1 cellular context compared by ENCODE assay signal in genomic region chr17:78176548-78177025, GRCh38.
TF ChIP-seq lines count a peak whose summit lies in the region.

No MANE protein-coding gene starts in this region.

TF ChIP-seq in H1, 55 proteins besides CTCF, POLR2A, EP300 and RAD21:
- no peak for TF ChIP-seq ASH2L (IDR thresholded peaks at IDR 0.05; ENCODE audit: low read length)
- TF ChIP-seq SP1 (IDR thresholded peaks at IDR 0.05; ENCODE audit: low read depth, low read length) = no peak
- TF ChIP-seq USF2 (IDR thresholded peaks at IDR 0.05; ENCODE audit: low read length) = no peak
- TF ChIP-seq ZNF274 (IDR thresholded peaks at IDR 0.05; ENCODE audit: borderline replicate concordance, extremely low read depth, low read length) = no peak
- TF ChIP-seq JUN (IDR thresholded peaks at IDR 0.05; ENCODE audit: low read depth, low read length) = no peak
- TF ChIP-seq KDM5A (IDR thresholded peaks at IDR 0.05; ENCODE audit: low read length) = no peak
- TF ChIP-seq RFX5 (IDR thresholded peaks at IDR 0.05; ENCODE audit: borderline replicate concordance, low read depth, low read length) = no peak
- TF ChIP-seq CBX8 (IDR thresholded peaks at IDR 0.05; ENCODE audit: borderline replicate concordance, low read depth, low read length) = no peak
- no peak for TF ChIP-seq CTBP2 (IDR thresholded peaks at IDR 0.05; ENCODE audit: borderline replicate concordance, insufficient read depth, insufficient read length, low read length)
- no peak for TF ChIP-seq SIX5 (IDR thresholded peaks at IDR 0.05; ENCODE audit: low read depth, low read length)
- no peak for TF ChIP-seq TBP (IDR thresholded peaks at IDR 0.05; ENCODE audit: low read depth, low read length)
- no peak for TF ChIP-seq EGR1 (IDR thresholded peaks at IDR 0.05; ENCODE audit: borderline replicate concordance, low read depth, low read length)
- TF ChIP-seq SUZ12 (IDR thresholded peaks at IDR 0.05; ENCODE audit: low read length) = no peak
- TF ChIP-seq CHD1 (IDR thresholded peaks at IDR 0.05; ENCODE audit: low read depth, low read length) = no peak
- TF ChIP-seq RXRA (IDR thresholded peaks at IDR 0.05; ENCODE audit: insufficient read depth, low read depth, low read length) = no peak
- no peak for TF ChIP-seq SRF (IDR thresholded peaks at IDR 0.05; ENCODE audit: low read depth, low read length)
- no peak for TF ChIP-seq KDM1A (IDR thresholded peaks at IDR 0.05; ENCODE audit: borderline replicate concordance, low read length)
- no peak for TF ChIP-seq POU5F1 (IDR thresholded peaks at IDR 0.05; ENCODE audit: low read depth, low read length)
- TF ChIP-seq ATF3 (IDR thresholded peaks at IDR 0.05; ENCODE audit: insufficient read depth, low read depth, low read length) = no peak
- TF ChIP-seq HDAC2 (IDR thresholded peaks at IDR 0.05; ENCODE audit: borderline replicate concordance in 1 of 2, low read depth in 2 of 2, low read length in 2 of 2) = no peak
- TF ChIP-seq SIRT6 (IDR thresholded peaks at IDR 0.05; ENCODE audit: low read length) = no peak
- TF ChIP-seq TCF12 (IDR thresholded peaks at IDR 0.05; ENCODE audit: low read depth, low read length) = peak; percentile 32; the same call in 1 of the 2 replicates
- TF ChIP-seq GTF2F1 (IDR thresholded peaks at IDR 0.05; ENCODE audit: borderline replicate concordance, low read depth, low read length) = no peak
- TF ChIP-seq HDAC6 (IDR thresholded peaks at IDR 0.05; ENCODE audit: low read depth, low read length) = no peak
- no peak for TF ChIP-seq TAF7 (optimal IDR thresholded peaks at IDR 0.05; ENCODE audit: borderline replicate concordance, low read depth, low read length)
- no peak for TF ChIP-seq PHF8 (conservative IDR thresholded peaks at IDR 0.05; ENCODE audit: low read depth, low read length)
- TF ChIP-seq CHD2 (IDR thresholded peaks at IDR 0.05; ENCODE audit: low read length) = no peak
- no peak for TF ChIP-seq KDM4A (IDR thresholded peaks at IDR 0.05; ENCODE audit: low read depth, low read length, severe bottlenecking)
- TF ChIP-seq SP4 (IDR thresholded peaks at IDR 0.05; ENCODE audit: low read length) = no peak
- TF ChIP-seq CREB1 (IDR thresholded peaks at IDR 0.05) = peak; percentile 70
- no peak for TF ChIP-seq JUND (IDR thresholded peaks at IDR 0.05; ENCODE audit: low read length)
- no peak for TF ChIP-seq SIN3A (conservative IDR thresholded peaks at IDR 0.05 in 1 of 2, IDR thresholded peaks at IDR 0.05 in 1 of 2; ENCODE audit: low read depth in 1 of 2, low read length in 2 of 2)
- TF ChIP-seq RNF2 (IDR thresholded peaks at IDR 0.05; ENCODE audit: borderline replicate concordance, low read depth, low read length, missing control alignments, poor library complexity, severe bottlenecking) = no peak
- TF ChIP-seq, protein P1, sequence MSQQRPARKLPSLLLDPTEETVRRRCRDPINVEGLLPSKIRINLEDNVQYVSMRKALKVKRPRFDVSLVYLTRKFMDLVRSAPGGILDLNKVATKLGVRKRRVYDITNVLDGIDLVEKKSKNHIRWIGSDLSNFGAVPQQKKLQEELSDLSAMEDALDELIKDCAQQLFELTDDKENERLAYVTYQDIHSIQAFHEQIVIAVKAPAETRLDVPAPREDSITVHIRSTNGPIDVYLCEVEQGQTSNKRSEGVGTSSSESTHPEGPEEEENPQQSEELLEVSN (IDR thresholded peaks at IDR 0.05) = 0 out of 2 replicates have a peak, but pooled peaks have one; percentile 27
- no peak; the same call in 1 of the 2 replicates for TF ChIP-seq RBBP5 (IDR thresholded peaks at IDR 0.05; ENCODE audit: borderline replicate concordance, low read depth, low read length)
- TF ChIP-seq, protein P2, sequence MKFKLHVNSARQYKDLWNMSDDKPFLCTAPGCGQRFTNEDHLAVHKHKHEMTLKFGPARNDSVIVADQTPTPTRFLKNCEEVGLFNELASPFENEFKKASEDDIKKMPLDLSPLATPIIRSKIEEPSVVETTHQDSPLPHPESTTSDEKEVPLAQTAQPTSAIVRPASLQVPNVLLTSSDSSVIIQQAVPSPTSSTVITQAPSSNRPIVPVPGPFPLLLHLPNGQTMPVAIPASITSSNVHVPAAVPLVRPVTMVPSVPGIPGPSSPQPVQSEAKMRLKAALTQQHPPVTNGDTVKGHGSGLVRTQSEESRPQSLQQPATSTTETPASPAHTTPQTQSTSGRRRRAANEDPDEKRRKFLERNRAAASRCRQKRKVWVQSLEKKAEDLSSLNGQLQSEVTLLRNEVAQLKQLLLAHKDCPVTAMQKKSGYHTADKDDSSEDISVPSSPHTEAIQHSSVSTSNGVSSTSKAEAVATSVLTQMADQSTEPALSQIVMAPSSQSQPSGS (IDR thresholded peaks at IDR 0.05; ENCODE audit: low read length) = no peak
- peak; percentile 65; the same call in 1 of the 2 replicates for TF ChIP-seq POLR2AphosphoS5 (IDR thresholded peaks at IDR 0.05; ENCODE audit: low read depth, low read length)
- TF ChIP-seq SP2 (IDR thresholded peaks at IDR 0.05; ENCODE audit: low read length) = no peak
- TF ChIP-seq GABPA (IDR thresholded peaks at IDR 0.05; ENCODE audit: borderline replicate concordance, insufficient read depth, low read length) = no peak; the same call in 1 of the 2 replicates
- TF ChIP-seq EZH2 (IDR thresholded peaks at IDR 0.05; ENCODE audit: low read depth, low read length, severe bottlenecking) = no peak
- TF ChIP-seq SAP30 (IDR thresholded peaks at IDR 0.05; ENCODE audit: insufficient read depth, insufficient replicate concordance, low read length) = no peak
- TF ChIP-seq TEAD4 (IDR thresholded peaks at IDR 0.05; ENCODE audit: low read depth, low read length) = no peak
- TF ChIP-seq CEBPB (IDR thresholded peaks at IDR 0.05; ENCODE audit: low read depth, low read length) = no peak
- no peak for TF ChIP-seq TAF1 (IDR thresholded peaks at IDR 0.05; ENCODE audit: low read depth, low read length)
- TF ChIP-seq BACH1 (IDR thresholded peaks at IDR 0.05; ENCODE audit: low read length) = no peak
- TF ChIP-seq YY1 (IDR thresholded peaks at IDR 0.05; ENCODE audit: low read depth, low read length) = peak; percentile 80
- no peak for TF ChIP-seq NANOG (IDR thresholded peaks at IDR 0.05; ENCODE audit: insufficient read depth, low read depth, low read length, poor library complexity, severe bottlenecking)
- TF ChIP-seq, protein P3, sequence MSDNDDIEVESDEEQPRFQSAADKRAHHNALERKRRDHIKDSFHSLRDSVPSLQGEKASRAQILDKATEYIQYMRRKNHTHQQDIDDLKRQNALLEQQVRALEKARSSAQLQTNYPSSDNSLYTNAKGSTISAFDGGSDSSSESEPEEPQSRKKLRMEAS (IDR thresholded peaks at IDR 0.05) = peak; percentile 76
- TF ChIP-seq BRCA1 (IDR thresholded peaks at IDR 0.05; ENCODE audit: low read depth, low read length) = no peak
- no peak for TF ChIP-seq FOSL1 (IDR thresholded peaks at IDR 0.05; ENCODE audit: insufficient read depth, low read depth, low read length)
- TF ChIP-seq MAFK (IDR thresholded peaks at IDR 0.05; ENCODE audit: low read depth, low read length) = no peak
